Comparison of ENCODE assay signal across 17 cellular contexts in the genomic region with DNA sequence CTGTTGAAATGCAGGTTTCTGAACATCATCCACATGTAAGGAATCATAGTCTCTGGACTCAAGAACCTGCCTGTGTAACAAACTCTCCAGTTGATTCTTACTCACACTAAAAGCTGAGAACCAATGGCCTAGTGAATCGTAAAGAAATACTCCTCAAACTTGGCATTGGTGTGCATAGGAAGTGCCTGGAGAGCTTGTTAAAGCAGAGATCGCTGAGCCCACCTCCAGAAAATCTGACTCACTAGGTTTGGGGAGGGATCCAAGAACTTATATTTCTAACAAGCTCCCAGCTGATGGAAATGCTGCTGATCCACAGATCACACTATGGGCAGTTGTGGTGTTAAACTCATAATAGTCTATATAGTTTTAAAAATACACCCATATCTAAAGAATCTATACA. TPM values are rescaled to one million over a fixed set of nuclear protein-coding genes. Genes with fewer than 3 reads are reported as not detected.
DNase-seq lines count a peak whose midpoint lies in the region; ATAC-seq and TF ChIP-seq lines count a peak whose summit lies in the region.
"Had no signal": no experiment of that assay in that cellular context is flagged by ENCODE, and none has a peak within 500 bp of the region (broad histone marks: within the 10 kb centered on the region; RNA-seq: fewer than 3 reads in every experiment).

No MANE protein-coding gene starts in this region.

- H3K9me3 ChIP-seq in Panc1 (ENCODE audit: control insufficient read depth, insufficient read depth, low read depth, low read length), result no peaks in the 10 kb centered on the region
- no peaks in the 10 kb centered on the region for H3K9me3 ChIP-seq in H9 (ENCODE audit: control insufficient read depth, low read depth, low read length)
- H3K9me3 ChIP-seq: ovary had no signal

- no peaks in the 10 kb centered on the region for H3K27me3 ChIP-seq in Panc1 (ENCODE audit: control insufficient read depth, insufficient read depth, low read length)
- H3K27me3 ChIP-seq in H9 (ENCODE audit: insufficient read depth, low read length), result no peaks in the 10 kb centered on the region
- H3K27me3 ChIP-seq: ovary had no signal

- no peaks in the 10 kb centered on the region for H3K23me2 ChIP-seq in H9 (ENCODE audit: insufficient read length, low read depth, low read length, poor library complexity, severe bottlenecking)

- no peak overlapping the region for H3K4ac ChIP-seq in H9 (ENCODE audit: low read depth, low read length)

- in situ Hi-C loops in Panc1 (cut with HindIII; ENCODE audit: low pct_unique_long_range_greater_than_20kb, low sequenced_read_pairs), result no loop called here

- no peak overlapping the region for H3T11ph ChIP-seq in H9 (ENCODE audit: low read length)

- H3K4me3 Mint-ChIP-seq in H9, result no peak overlapping the region
- H3K4me3 Mint-ChIP-seq: endodermal cell, type B pancreatic cell had no signal

- no peak overlapping the region for H3K27ac Mint-ChIP-seq in H9
- H3K27ac Mint-ChIP-seq: endodermal cell, type B pancreatic cell had no signal

- intact Hi-C loops in Panc1 (cut with micrococcal nuclease; ENCODE audit: unreplicated experiment), result loop anchor here (2.0 kb wide), 1 partner anchor 57 kb away; no protein-coding TSS in a partner anchor

- no peak for TF ChIP-seq CTCF in AG10803 (conservative IDR thresholded peaks at IDR 0.05; ENCODE audit: low read length)
- TF ChIP-seq CTCF in Panc1 (IDR thresholded peaks at IDR 0.05), result no peak
- TF ChIP-seq CTCF in H9 (conservative IDR thresholded peaks at IDR 0.05), result no peak

- H3K27me3 Mint-ChIP-seq in H9 (ENCODE audit: low read depth), result no peaks in the 10 kb centered on the region; the same call in 1 of the 2 replicates
- H3K27me3 Mint-ChIP-seq: type B pancreatic cell had no signal

- H3K9ac ChIP-seq in H9 (ENCODE audit: extremely low read depth, insufficient read length, low read length), result no peak overlapping the region

- no peak overlapping the region for H3K4me2 ChIP-seq in H9 (ENCODE audit: insufficient read depth, insufficient read length, low read length)

- peak overlapping the region; percentile 93 for H3K27ac ChIP-seq in Panc1 (ENCODE audit: low read length)
- no peak overlapping the region for H3K27ac ChIP-seq in H9 (ENCODE audit: insufficient read length, low read depth, low read length)
- H3K27ac ChIP-seq: ovary had no signal

- no CpG with 5 or more reads among the region's 2 CpGs for WGBS in H9 (ENCODE audit: extremely low coverage, insufficient read length, low lambda C conversion rate)

- no peak overlapping the region for H3K4me3 ChIP-seq in AG10803 (ENCODE audit: low read length)
- H3K4me3 ChIP-seq in Panc1 (ENCODE audit: low read depth in 2 of 2, low read length in 2 of 2), result no peak overlapping the region
- H3K4me3 ChIP-seq: ovary had no signal

- no peaks in the 10 kb centered on the region for H3K79me2 ChIP-seq in H9 (ENCODE audit: insufficient read depth, low read length)

- no peak overlapping the region for H2BK12ac ChIP-seq in H9 (ENCODE audit: insufficient read length, low read depth, low read length)

- no TSS peak for BruUV-seq in Panc1 (replicated peaks; lab: Mats Ljungman, UMichigan)

- DNase-seq in AG10803 (ENCODE audit: low read depth) (peak; percentile 95), Panc1 (ENCODE audit: low read depth, low spot score) (no peak), occipital lobe (lab: John Stamatoyannopoulos, UW) (peak; percentile 16), H9 (no peak), globus pallidus (ENCODE audit: low spot score) (no peak), AML-193 (lab: John Stamatoyannopoulos, UW) (no peak)
- no peak for DNase-seq in stimulated activated CD8-positive, alpha-beta memory T cell treated with anti-CD3 and anti-CD28 coated beads, Interleukin-4, amount 100 ng/mL, for 48 hours
- DNase-seq: activated CD4-positive, alpha-beta T cell treated with anti-CD3 and anti-CD28 coated beads, Interleukin-2, amount 50 U/mL, for 48 hours; activated naive CD4-positive, alpha-beta T cell treated with anti-CD3 and anti-CD28 coated beads, Interleukin-2, amount 50 U/mL, for 16 hours; DMS79; endodermal cell; GOT3; kidney; NCI-H69; ovary had no signal

- H3K36me3 Mint-ChIP-seq in H9 (ENCODE audit: insufficient read depth in 1 of 3, low read depth in 3 of 3), result peaks cover 0 to 3% (median 2%) of the 10 kb centered on the region in 3 experiments; a peak in 2 of 7 replicates
- H3K36me3 Mint-ChIP-seq: type B pancreatic cell had no signal

- no peak overlapping the region for H2BK20ac ChIP-seq in H9 (ENCODE audit: low read depth, low read length, poor library complexity, severe bottlenecking)

- H3K18ac ChIP-seq in H9 (ENCODE audit: insufficient read length, low read depth, low read length), result no peak overlapping the region

- H2BK15ac ChIP-seq in H9 (ENCODE audit: low read depth, low read length), result no peak overlapping the region

- H2AK5ac ChIP-seq in H9 (ENCODE audit: insufficient read length, low read length), result no peak overlapping the region

- H4K20me1 ChIP-seq in H9 (ENCODE audit: control insufficient read depth, insufficient read depth, insufficient read length), result no peaks in the 10 kb centered on the region

- peaks cover 36% of the 10 kb centered on the region for H3K4me1 ChIP-seq in Panc1 (ENCODE audit: control insufficient read depth, insufficient read depth, low read length)
- no peaks in the 10 kb centered on the region for H3K4me1 ChIP-seq in H9 (ENCODE audit: insufficient read depth, low read length)

- no peak overlapping the region for H4K8ac ChIP-seq in H9 (replicated peaks; ENCODE audit: insufficient read length, low read depth, low read length)

- no peak overlapping the region for H3K56ac ChIP-seq in H9 (ENCODE audit: insufficient read length, low read depth, low read length)

- H2AFZ ChIP-seq in H9 (ENCODE audit: low read length), result no peak overlapping the region

- no peak overlapping the region for H2BK120ac ChIP-seq in H9 (ENCODE audit: low read depth, low read length, poor library complexity, severe bottlenecking)

- POLR2A ChIA-PET in Panc1 (lab: Charles Lee), result no interaction called here

- H3K23ac ChIP-seq in H9 (ENCODE audit: insufficient read length, low read depth, low read length), result no peak overlapping the region

- H4K91ac ChIP-seq in H9 (ENCODE audit: insufficient read length, low read depth, low read length), result no peak overlapping the region

- H4K5ac ChIP-seq in H9 (ENCODE audit: insufficient read length, low read depth, low read length), result no peak overlapping the region

- H2BK5ac ChIP-seq in H9 (ENCODE audit: insufficient read length, low read length), result no peak overlapping the region

- no peak for ATAC-seq in Panc1
- peak; percentile 32 for ATAC-seq in esophagus mucosa

- H3K14ac ChIP-seq in H9 (ENCODE audit: insufficient read depth, low read length), result no peak overlapping the region

- H3K9me3 Mint-ChIP-seq in H9, result peaks cover 4 to 6% of the 10 kb centered on the region in 2 experiments

- peaks cover 3 to 4% of the 10 kb centered on the region in 2 experiments; a peak in 3 of 4 replicates for H3K4me1 Mint-ChIP-seq in H9
- H3K4me1 Mint-ChIP-seq: endodermal cell had no signal

- no peaks in the 10 kb centered on the region for H3K79me1 ChIP-seq in H9 (ENCODE audit: insufficient read depth, low read depth, low read length, poor library complexity, severe bottlenecking)

- CTCF ChIA-PET in Panc1 (lab: Charles Lee), result no interaction called here

- no peaks in the 10 kb centered on the region for H3K36me3 ChIP-seq in Panc1 (ENCODE audit: control insufficient read depth, insufficient read depth, low read length)
- H3K36me3 ChIP-seq: ovary had no signal

RNA-seq across cellular contexts. Expression of a gene that starts 55.8 kb away (rescaled TPM):
- total RNA-seq in Panc1 (2021; ENCODE audit: unreplicated experiment) (24.8 TPM), esophagus mucosa (13.0 TPM), occipital lobe (2.2 TPM), H9 (2021) (19.2 and 22.1 TPM in 2 replicates)
- 37.8 TPM for polyA plus RNA-seq in Panc1 (2012; ENCODE audit: insufficient read length)

Comparison
In these comparisons a context has a peak if more than half of its experiments do, and no peak if none do; other contexts are left out.
1. DNase-seq: peak in AG10803 (single experiment) and occipital lobe (single experiment); none in Panc1 (single experiment), H9 (single experiment), globus pallidus (single experiment), AML-193 (0 of 2) and stimulated activated CD8-positive, alpha-beta memory T cell treated with anti-CD3 and anti-CD28 coated beads, Interleukin-4, amount 100 ng/mL, for 48 hours (single experiment).